In the genomic region with DNA sequence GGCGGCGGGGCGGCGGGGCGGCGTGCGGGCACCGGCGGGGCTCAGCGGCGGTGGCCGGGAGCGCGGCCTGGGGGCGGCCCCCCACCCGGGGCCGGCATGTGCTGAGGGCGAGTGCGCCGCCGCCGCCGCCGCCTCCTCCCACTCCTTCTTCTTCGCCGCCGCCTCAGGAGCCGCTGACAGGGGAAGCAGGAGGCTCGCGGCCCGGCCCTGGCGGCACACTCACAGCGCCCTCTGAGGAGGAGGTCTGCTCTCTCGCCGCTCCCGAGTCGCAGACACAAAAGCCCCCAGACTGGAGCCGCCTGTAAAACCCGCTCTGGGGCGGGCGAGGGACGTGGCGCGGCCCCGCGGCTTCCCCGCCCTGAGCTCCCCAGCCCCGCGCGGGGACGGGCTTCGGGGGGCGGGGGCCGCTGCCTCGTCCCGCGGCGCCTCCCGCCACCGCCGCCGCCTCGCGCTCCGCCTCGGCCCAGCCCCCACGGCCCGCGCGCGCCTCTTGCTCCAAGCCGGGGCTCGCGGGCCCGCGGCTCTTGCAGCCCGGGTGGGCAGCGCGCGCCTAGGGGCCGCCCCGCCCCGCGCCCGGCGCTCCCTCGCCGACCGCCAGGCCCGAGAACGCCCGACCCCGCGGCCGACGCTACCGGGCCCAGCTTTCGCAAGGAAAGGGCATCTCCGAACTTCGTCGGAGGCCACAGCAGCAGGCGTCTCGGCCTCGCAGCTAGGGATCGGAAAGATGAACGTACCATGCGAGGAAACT, we compare ENCODE assay signal across 8 cellular contexts. TPM values are rescaled to one million over a fixed set of nuclear protein-coding genes. Genes with fewer than 3 reads are reported as not detected.
DNase-seq lines count a peak whose midpoint lies in the region; ATAC-seq and TF ChIP-seq lines count a peak whose summit lies in the region.

A gene with protein sequence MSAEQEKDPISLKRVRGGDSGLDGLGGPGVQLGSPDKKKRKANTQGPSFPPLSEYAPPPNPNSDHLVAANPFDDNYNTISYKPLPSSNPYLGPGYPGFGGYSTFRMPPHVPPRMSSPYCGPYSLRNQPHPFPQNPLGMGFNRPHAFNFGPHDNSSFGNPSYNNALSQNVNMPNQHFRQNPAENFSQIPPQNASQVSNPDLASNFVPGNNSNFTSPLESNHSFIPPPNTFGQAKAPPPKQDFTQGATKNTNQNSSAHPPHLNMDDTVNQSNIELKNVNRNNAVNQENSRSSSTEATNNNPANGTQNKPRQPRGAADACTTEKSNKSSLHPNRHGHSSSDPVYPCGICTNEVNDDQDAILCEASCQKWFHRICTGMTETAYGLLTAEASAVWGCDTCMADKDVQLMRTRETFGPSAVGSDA (minus strand): TSS at position 276 of the 748 bp plus-strand sequence. CDS start 462 bp downstream, outside the sequence.

- H3K4me2 ChIP-seq in mammary epithelial cell (ENCODE audit: insufficient read depth, low read depth, low read length), result peak within 1 kb of the TSS; percentile 96
- H3K4me2 ChIP-seq in skeletal muscle satellite cell (ENCODE audit: low read length), result peak within 1 kb of the TSS; percentile 94

- H3K9me3 Mint-ChIP-seq in T-helper 1 cell treated with Interleukin-12 subunit alpha and Interleukin-12 subunit beta and Interleukin-4 antibody, amounts not matched to agents 30 μg/mL and 1 μg/mL, for 36 hours, result no peaks in the 10 kb centered on the region

- peak within 1 kb of the TSS; percentile 67 for H3K4me3 Mint-ChIP-seq in T-helper 1 cell treated with Interleukin-12 subunit alpha and Interleukin-12 subunit beta and Interleukin-4 antibody, amounts not matched to agents 30 μg/mL and 1 μg/mL, for 36 hours

- WGBS in mammary epithelial cell (ENCODE audit: low coverage, missing lambda C conversion rate), result 8% methylated on average over 17 of the region's 107 CpGs

- TF ChIP-seq CTCF in mammary epithelial cell (conservative IDR thresholded peaks at IDR 0.05 in 1 of 2, IDR thresholded peaks at IDR 0.05 in 1 of 2; ENCODE audit: extremely low read depth in 1 of 2, insufficient read depth in 1 of 2, low read depth in 1 of 2, low read length in 2 of 2), result no peak

- no peaks in the 10 kb centered on the region for H4K20me1 ChIP-seq in mammary epithelial cell (ENCODE audit: insufficient read depth, low read length)

- dilution Hi-C loops in mammary epithelial cell (cut with HindIII; ENCODE audit: low sequenced_read_pairs), result no loop called here

- H3K79me2 ChIP-seq in mammary epithelial cell (ENCODE audit: insufficient read depth, low read length), result no peaks in the 10 kb centered on the region

- H3K27ac Mint-ChIP-seq in T-helper 1 cell treated with Interleukin-12 subunit alpha and Interleukin-12 subunit beta and Interleukin-4 antibody, amounts not matched to agents 30 μg/mL and 1 μg/mL, for 36 hours, result no peak within 1 kb of the TSS

- H3K36me3 ChIP-seq in HUES6 (ENCODE audit: control insufficient read depth, insufficient read depth, low read length) (no peaks in the 10 kb centered on the region), mammary epithelial cell (ENCODE audit: insufficient read depth, low read length) (no peaks in the 10 kb centered on the region), skeletal muscle satellite cell (ENCODE audit: insufficient read depth, low read length) (no peaks in the 10 kb centered on the region)

- H3K27ac ChIP-seq in HUES6 (ENCODE audit: low read depth, low read length) (no peak within 1 kb of the TSS; the same call in 1 of the 2 replicates), mammary epithelial cell (ENCODE audit: insufficient read depth, low read depth, low read length) (no peak within 1 kb of the TSS)

- peak; percentile 60 for DNase-seq in AG08395 (ENCODE audit: low spot score)
- DNase-seq in mammary epithelial cell, result peak; percentile 34
- DNase-seq in iPS-NIHi11 (ENCODE audit: low spot score), result peak; percentile 88

- CTCF ChIA-PET in mammary epithelial cell (lab: Charles Lee; ENCODE audit: low non-redundant PET), result interaction anchor here (0.6 kb wide), 1 partner anchor 60 kb away, joined by 11 read pairs; no protein-coding TSS in a partner anchor

- H3K9ac ChIP-seq in HUES6 (ENCODE audit: low read length), result peak within 1 kb of the TSS; percentile 81
- peak within 1 kb of the TSS; percentile 5 for H3K9ac ChIP-seq in mammary epithelial cell (ENCODE audit: insufficient read depth, low read length)
- H3K9ac ChIP-seq in skeletal muscle satellite cell (ENCODE audit: low read depth, low read length), result peak within 1 kb of the TSS; percentile 93

- intact Hi-C loops in mammary epithelial cell (cut with micrococcal nuclease), result loop anchor here (5.0 to 10.0 kb wide), 2 partner anchors 39 to 53 kb away; no protein-coding TSS in a partner anchor

- H3K9me3 ChIP-seq in HUES6 (ENCODE audit: control insufficient read depth, insufficient read depth, low read depth, low read length), result no peaks in the 10 kb centered on the region
- H3K9me3 ChIP-seq in mammary epithelial cell (replicated peaks; ENCODE audit: insufficient read depth, low read length), result no peaks in the 10 kb centered on the region
- H3K9me3 ChIP-seq in skeletal muscle satellite cell (replicated peaks; ENCODE audit: low read length), result no peaks in the 10 kb centered on the region

- in situ Hi-C loops in mammary epithelial cell (cut with MboI; ENCODE audit: low sequenced_read_pairs in 2 of 2), result no loop called here

- BruUV-seq in mammary epithelial cell (replicated peaks; lab: Mats Ljungman, UMichigan), result no TSS peak

- peaks cover 58% of the 10 kb centered on the region for H3K27me3 Mint-ChIP-seq in T-helper 1 cell treated with Interleukin-12 subunit alpha and Interleukin-12 subunit beta and Interleukin-4 antibody, amounts not matched to agents 30 μg/mL and 1 μg/mL, for 36 hours (ENCODE audit: low read depth)

- peaks cover 58% of the 10 kb centered on the region for H3K27me3 ChIP-seq in HUES6 (ENCODE audit: control insufficient read depth, insufficient read depth, low read length)
- H3K27me3 ChIP-seq in mammary epithelial cell (ENCODE audit: insufficient read depth, low read length), result peaks cover 18% of the 10 kb centered on the region
- no peaks in the 10 kb centered on the region for H3K27me3 ChIP-seq in skeletal muscle satellite cell (ENCODE audit: control insufficient read depth, insufficient read depth, low read length)

- peaks cover 2% of the 10 kb centered on the region for H3K36me3 Mint-ChIP-seq in T-helper 1 cell treated with Interleukin-12 subunit alpha and Interleukin-12 subunit beta and Interleukin-4 antibody, amounts not matched to agents 30 μg/mL and 1 μg/mL, for 36 hours (ENCODE audit: low read depth)

- peak within 1 kb of the TSS; percentile 89 for H2AFZ ChIP-seq in mammary epithelial cell (ENCODE audit: low read depth, low read length)

- peaks cover 1% of the 10 kb centered on the region for H3K4me1 Mint-ChIP-seq in T-helper 1 cell treated with Interleukin-12 subunit alpha and Interleukin-12 subunit beta and Interleukin-4 antibody, amounts not matched to agents 30 μg/mL and 1 μg/mL, for 36 hours (ENCODE audit: low read depth)

- peak; percentile 45 for ATAC-seq in GM18519 (IDR thresholded peaks at IDR 0.05; ENCODE audit: low FRiP score, unreplicated experiment)
- ATAC-seq in GM18861 (IDR thresholded peaks at IDR 0.05; ENCODE audit: unreplicated experiment), result no peak

- H3K4me1 ChIP-seq in HUES6 (ENCODE audit: control insufficient read depth, insufficient read depth, low read length), result no peaks in the 10 kb centered on the region; the same call in 1 of the 2 replicates
- peaks cover 3% of the 10 kb centered on the region for H3K4me1 ChIP-seq in mammary epithelial cell (ENCODE audit: insufficient read depth, low read length)
- peaks cover 18% of the 10 kb centered on the region for H3K4me1 ChIP-seq in skeletal muscle satellite cell (ENCODE audit: control insufficient read depth, insufficient read depth, low read length)

- H3K4me3 ChIP-seq in HUES6 (ENCODE audit: low read depth, low read length) (peak within 1 kb of the TSS; percentile 59), mammary epithelial cell (replicated peaks in 1 of 3; ENCODE audit: insufficient read depth in 1 of 3, low read depth in 2 of 3, low read length in 3 of 3) (peak within 1 kb of the TSS; percentile 51 to 57 (median 53)), skeletal muscle satellite cell (ENCODE audit: low read length) (peak within 1 kb of the TSS; percentile 97)

RNA-seq across cellular contexts. Expression of the gene that starts here (rescaled TPM):
- total RNA-seq in mammary epithelial cell, result 1 to 10 TPM; 1.0 to 5.8 TPM
- polyA plus RNA-seq in mammary epithelial cell, result 0.19 TPM
- polyA minus RNA-seq in mammary epithelial cell, result 0.05 TPM
- total RNA-seq in skeletal muscle satellite cell (2012; rRNA removed), result 5.9 and 6.8 TPM in 2 replicates

Comparison
In these comparisons a context has a peak if more than half of its experiments do, and no peak if none do; other contexts are left out.
1. DNase-seq: peak in every context shown above with its lines; median percentile 88 in iPS-NIHi11; 60 in AG08395; 34 in mammary epithelial cell.
2. H3K9ac ChIP-seq: peak in every context shown above with its lines; median percentile 93 in skeletal muscle satellite cell; 81 in HUES6; 5 in mammary epithelial cell.